In the genomic region with DNA sequence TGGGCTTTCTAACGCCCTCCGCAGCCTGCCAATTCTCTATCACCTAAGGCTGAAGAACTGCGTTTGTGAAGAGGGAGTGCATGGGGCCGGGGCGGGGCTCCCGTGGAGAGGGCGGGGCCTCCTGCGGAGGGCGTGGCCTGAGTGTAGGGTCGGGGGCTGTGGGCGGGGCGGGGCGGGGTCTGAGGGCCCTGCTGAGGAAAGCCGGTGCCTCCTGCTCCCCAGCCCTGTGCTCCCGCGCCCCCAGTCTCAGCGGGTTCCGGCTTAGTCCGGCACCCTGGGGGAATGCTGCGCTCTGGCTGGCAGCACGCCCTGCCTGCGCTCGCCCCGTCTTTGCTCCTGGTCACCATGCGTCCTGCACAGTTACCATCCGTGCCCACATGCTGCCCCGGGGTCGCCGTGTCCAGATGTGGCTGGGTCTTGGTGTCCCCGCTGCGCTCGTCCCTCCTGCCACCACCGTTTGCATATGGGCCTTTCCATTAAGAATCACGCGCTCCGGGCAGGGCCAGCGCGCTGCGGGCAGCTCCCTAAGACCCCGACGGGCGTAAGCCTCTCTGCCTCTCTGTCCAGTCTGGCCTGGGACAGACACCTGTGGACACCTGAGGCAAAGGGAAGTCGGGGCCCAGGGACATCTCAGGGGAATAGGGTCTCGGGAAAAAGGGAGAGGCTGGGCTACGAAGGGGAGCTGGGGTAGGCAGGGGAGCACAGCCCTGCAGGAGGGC, we compare ENCODE assay signal across 9 cellular contexts.
A peak's percentile ranks its signal among the peaks of the same experiment; 100 is the strongest.
DNase-seq lines count a peak whose midpoint lies in the region; ATAC-seq and TF ChIP-seq lines count a peak whose summit lies in the region.
"Had no signal": no experiment of that assay in that cellular context is flagged by ENCODE, and none has a peak within 500 bp of the region (broad histone marks: within the 10 kb centered on the region; RNA-seq: fewer than 3 reads in every experiment).

No MANE protein-coding gene starts in this region.

- H3K27me3 ChIP-seq in right lobe of liver = peaks cover 0 to 6% of the 10 kb centered on the region in 2 donors
- H3K27me3 ChIP-seq in gastrocnemius medialis = peaks cover 24 to 34% (median 25%) of the 10 kb centered on the region in 3 donors

- H3K36me3 ChIP-seq in right lobe of liver = no peaks in the 10 kb centered on the region
- no peaks in the 10 kb centered on the region for H3K36me3 ChIP-seq in gastrocnemius medialis

- peak; percentile 3 to 46 (median 17) for ATAC-seq in right lobe of liver
- ATAC-seq in HG03520 (IDR thresholded peaks at IDR 0.05; ENCODE audit: unreplicated experiment) = no peak
- ATAC-seq in gastrocnemius medialis = no peak
- no peak for ATAC-seq in HG02642 (IDR thresholded peaks at IDR 0.05; ENCODE audit: poor library complexity, unreplicated experiment)

- no peak for TF ChIP-seq POLR2A in right lobe of liver (IDR thresholded peaks at IDR 0.05)
- no peak for TF ChIP-seq POLR2A in gastrocnemius medialis (IDR thresholded peaks at IDR 0.05)

- WGBS in right lobe of liver (ENCODE audit: insufficient coverage, low coverage, low lambda C conversion rate, missing lambda C conversion rate) = 4% methylated on average over 15 of the region's 45 CpGs

- DNase-seq in NCI-H345 treated with DMSO at 0.1 percent for 48 hours (lab: John Stamatoyannopoulos, UW; ENCODE audit: unreplicated experiment) (peak; percentile 15), right lobe of liver (no peak), gastrocnemius medialis (no peak), NCI-H2227 (lab: John Stamatoyannopoulos, UW; ENCODE audit: unreplicated experiment) (no peak)
- peak; percentile 59 for DNase-seq in activated naive CD4-positive, alpha-beta T cell treated with anti-CD3 and anti-CD28 coated beads, Interleukin-2, amount 10 ng/mL, durations not matched to agents 7 days and 5 days
- peak; percentile 26 to 32 for DNase-seq in stimulated activated CD8-positive, alpha-beta memory T cell treated with anti-CD3 and anti-CD28 coated beads, Interleukin-4, amount 100 ng/mL, for 1 hour (ENCODE audit: low read depth in 2 of 2, low spot score in 1 of 2)

- H3K4me3 ChIP-seq in right lobe of liver (peak overlapping the region in 2 of 3 donors; percentile 5 to 19), gastrocnemius medialis (peak overlapping the region in 2 of 4 donors; percentile 11 to 17)
- H3K4me3 ChIP-seq: SK-N-MC had no signal

- H3K9me3 Mint-ChIP-seq in activated naive CD4-positive, alpha-beta T cell treated with anti-CD3 and anti-CD28 coated beads, Interleukin-2, amount 10 ng/mL, durations not matched to agents 7 days and 5 days = no peaks in the 10 kb centered on the region

- H3K27me3 Mint-ChIP-seq in activated naive CD4-positive, alpha-beta T cell treated with anti-CD3 and anti-CD28 coated beads, Interleukin-2, amount 10 ng/mL, durations not matched to agents 7 days and 5 days = peaks cover 60% of the 10 kb centered on the region

- intact Hi-C loops in right lobe of liver (cut with DNase I) = no loop called here
- intact Hi-C loops in gastrocnemius medialis (cut with DNase I; ENCODE audit: low total_unique reads) = no loop called here

- peak overlapping the region; percentile 69 for H3K4me3 Mint-ChIP-seq in activated naive CD4-positive, alpha-beta T cell treated with anti-CD3 and anti-CD28 coated beads, Interleukin-2, amount 10 ng/mL, durations not matched to agents 7 days and 5 days

- TF ChIP-seq CTCF in right lobe of liver (IDR thresholded peaks at IDR 0.05) = no peak
- TF ChIP-seq CTCF in gastrocnemius medialis (IDR thresholded peaks at IDR 0.05 in 4 of 5, conservative IDR thresholded peaks at IDR 0.05 in 1 of 5) = no peak

- no peaks in the 10 kb centered on the region for H3K4me1 ChIP-seq in right lobe of liver
- H3K4me1 ChIP-seq in gastrocnemius medialis = no peaks in the 10 kb centered on the region

- in situ Hi-C loops in gastrocnemius medialis (cut with MboI; ENCODE audit: low sequenced_read_pairs in 4 of 4) = no loop called here

- CTCF ChIA-PET in activated naive CD4-positive, alpha-beta T cell treated with anti-CD3 and anti-CD28 coated beads, Interleukin-2, amount 10 ng/mL, durations not matched to agents 7 days and 5 days (lab: Charles Lee) = no interaction called here

- H3K27ac ChIP-seq in right lobe of liver (no peak overlapping the region), gastrocnemius medialis (no peak overlapping the region)
- H3K27ac ChIP-seq: SK-N-MC had no signal

- no peaks in the 10 kb centered on the region for H3K36me3 Mint-ChIP-seq in activated naive CD4-positive, alpha-beta T cell treated with anti-CD3 and anti-CD28 coated beads, Interleukin-2, amount 10 ng/mL, durations not matched to agents 7 days and 5 days

- H3K4me1 Mint-ChIP-seq in activated naive CD4-positive, alpha-beta T cell treated with anti-CD3 and anti-CD28 coated beads, Interleukin-2, amount 10 ng/mL, durations not matched to agents 7 days and 5 days = peaks cover 14% of the 10 kb centered on the region

- H3K9me3 ChIP-seq in right lobe of liver = no peaks in the 10 kb centered on the region
- no peaks in the 10 kb centered on the region for H3K9me3 ChIP-seq in gastrocnemius medialis

- H3K27ac Mint-ChIP-seq in activated naive CD4-positive, alpha-beta T cell treated with anti-CD3 and anti-CD28 coated beads, Interleukin-2, amount 10 ng/mL, durations not matched to agents 7 days and 5 days = no peak overlapping the region

Comparison
In these comparisons a context has a peak if more than half of its experiments do, and no peak if none do; other contexts are left out.
1. DNase-seq: peak in NCI-H345 treated with DMSO at 0.1 percent for 48 hours (single experiment), activated naive CD4-positive, alpha-beta T cell treated with anti-CD3 and anti-CD28 coated beads, Interleukin-2, amount 10 ng/mL, durations not matched to agents 7 days and 5 days (single experiment) and stimulated activated CD8-positive, alpha-beta memory T cell treated with anti-CD3 and anti-CD28 coated beads, Interleukin-4, amount 100 ng/mL, for 1 hour (2 of 2); none in right lobe of liver (0 of 3), gastrocnemius medialis (0 of 2) and NCI-H2227 (single experiment).
2. ATAC-seq: peak in right lobe of liver (4 of 4); none in HG03520 (single experiment), gastrocnemius medialis (0 of 2) and HG02642 (single experiment).